ENCODE assay signal across 1 cellular context in genomic region chr15:84653910-84654688, GRCh38.
TF ChIP-seq lines count a peak whose summit lies in the region.

TSS of gene WDR73 (minus strand) at chr15:84654283. CDS start at chr15:84654274, 9 bp downstream.

TF ChIP-seq in GM12878, 131 proteins besides CTCF, POLR2A, EP300 and RAD21 (continued from another document and continues in another):
- TF ChIP-seq FOXK2 (IDR thresholded peaks at IDR 0.05) (peak; percentile 83), HSF1 (IDR thresholded peaks at IDR 0.05; ENCODE audit: low read depth, low read length) (no peak), GABPA (IDR thresholded peaks at IDR 0.05; ENCODE audit: low read depth) (peak; percentile 89), ATF2 (IDR thresholded peaks at IDR 0.05; ENCODE audit: low read length) (no peak), NR2C2 (IDR thresholded peaks at IDR 0.05; ENCODE audit: borderline replicate concordance, control insufficient read depth, insufficient read length, low read depth) (no peak), RBBP5 (conservative IDR thresholded peaks at IDR 0.05) (no peak), HDGF (IDR thresholded peaks at IDR 0.05) (0 out of 2 replicates have a peak, but pooled peaks have one; percentile 38), EZH2 (IDR thresholded peaks at IDR 0.05; ENCODE audit: borderline replicate concordance, control insufficient read depth, low read depth, low read length) (no peak), BCLAF1 (IDR thresholded peaks at IDR 0.05) (no peak), ATF3 (IDR thresholded peaks at IDR 0.05; ENCODE audit: borderline replicate concordance, extremely low read depth, low read depth, low read length) (no peak), IRF3 (IDR thresholded peaks at IDR 0.05) (no peak), NBN (IDR thresholded peaks at IDR 0.05) (no peak), TARDBP (IDR thresholded peaks at IDR 0.05; ENCODE audit: borderline replicate concordance) (no peak), RFX5 (IDR thresholded peaks at IDR 0.05; ENCODE audit: low read depth, low read length) (no peak), RELA (IDR thresholded peaks at IDR 0.05; ENCODE audit: borderline replicate concordance, partially characterized antibody) (no peak), PAX5 (IDR thresholded peaks at IDR 0.05; ENCODE audit: borderline replicate concordance, low read depth, low read length) (no peak), GATAD2B (conservative IDR thresholded peaks at IDR 0.05; ENCODE audit: low read depth) (peak; percentile 67), WRNIP1 (IDR thresholded peaks at IDR 0.05; ENCODE audit: borderline replicate concordance, low read depth, low read length) (no peak), SMAD1 (IDR thresholded peaks at IDR 0.05; ENCODE audit: low read depth, partially characterized antibody) (no peak), PRDM15 (CRISPR knock-in tag; IDR thresholded peaks at IDR 0.05) (no peak), CREB1 (IDR thresholded peaks at IDR 0.05; ENCODE audit: low read depth) (peak; percentile 46), MLLT1 (IDR thresholded peaks at IDR 0.05) (no peak), MYC (IDR thresholded peaks at IDR 0.05; ENCODE audit: insufficient read depth, insufficient read length, insufficient replicate concordance, low read length, severe bottlenecking) (no peak), ZNF687 (IDR thresholded peaks at IDR 0.05) (no peak; the same call in 1 of the 2 replicates), MEF2B (IDR thresholded peaks at IDR 0.05; ENCODE audit: partially characterized antibody, poor library complexity, severe bottlenecking) (no peak), SRF (IDR thresholded peaks at IDR 0.05; ENCODE audit: low read depth in 2 of 2, low read length in 2 of 2) (0 out of 4 replicates have a peak, but pooled peaks of 1 of the 2 experiments have one; percentile 4), LARP7 (IDR thresholded peaks at IDR 0.05) (peak; percentile 76; the same call in 1 of the 2 replicates), POLR2AphosphoS5 (IDR thresholded peaks at IDR 0.05; ENCODE audit: low read length) (peak; percentile 81), BCL3 (IDR thresholded peaks at IDR 0.05; ENCODE audit: borderline replicate concordance, insufficient read depth, low read depth, low read length, poor library complexity, severe bottlenecking) (no peak), SUPT20H (IDR thresholded peaks at IDR 0.05; ENCODE audit: borderline replicate concordance, control insufficient read depth, low read depth, low read length) (no peak), SMAD5 (IDR thresholded peaks at IDR 0.05; ENCODE audit: low read depth) (peak; percentile 55; the same call in 1 of the 2 replicates), NFYA (IDR thresholded peaks at IDR 0.05; ENCODE audit: borderline replicate concordance, low read depth, low read length) (no peak), ZNF207 (IDR thresholded peaks at IDR 0.05; ENCODE audit: borderline replicate concordance) (no peak), PKNOX1 (IDR thresholded peaks at IDR 0.05) (peak; percentile 81), ESRRA (IDR thresholded peaks at IDR 0.05; ENCODE audit: low read length) (0 out of 2 replicates have a peak, but pooled peaks have one; percentile 28), BHLHE40 (IDR thresholded peaks at IDR 0.05; ENCODE audit: borderline replicate concordance in 1 of 2, low read depth in 2 of 2, low read length in 1 of 2) (peak in 1 of 2 experiments; percentile 57; a peak in 2 of 4 replicates), YBX1 (IDR thresholded peaks at IDR 0.05) (no peak), BRCA1 (IDR thresholded peaks at IDR 0.05; ENCODE audit: low read depth, low read length) (peak; percentile 97), YY1 (IDR thresholded peaks at IDR 0.05; ENCODE audit: low read depth, low read length) (peak; percentile 68), MAX (IDR thresholded peaks at IDR 0.05; ENCODE audit: low read depth, low read length) (peak; percentile 74)
